17 cellular contexts compared by ENCODE assay signal in genomic region chr20:11845311-11845710, GRCh38.
"Had no signal": no experiment of that assay in that cellular context is flagged by ENCODE, and none has a peak within 500 bp of the region (broad histone marks: within the 10 kb centered on the region; RNA-seq: fewer than 3 reads in every experiment).

No MANE protein-coding gene starts in this region.

- H3K36me3 ChIP-seq: adrenal gland, esophagus muscularis mucosa had no signal

- H3K4me3 ChIP-seq: adrenal gland, esophagus muscularis mucosa, testis had no signal

- H3K9me3 ChIP-seq: adrenal gland, esophagus muscularis mucosa, testis had no signal

- H3K27ac Mint-ChIP-seq: activated B cell treated with CpG ODN at 0.5 μM for 24 hours; activated CD4-positive, alpha-beta T cell treated with anti-CD3 and anti-CD28 coated beads, Interleukin-2, amount 10 ng/mL, durations not matched to agents 24 days and 14 days; activated naive CD4-positive, alpha-beta T cell treated with anti-CD3 and anti-CD28 coated beads, Interleukin-2, amount 10 ng/mL, durations not matched to agents 7 days and 5 days; activated T-helper 2 cell treated with anti-CD3 and anti-CD28 coated beads, Interferon-gamma antibody, Interleukin-2, Interleukin-4, amounts not matched to agents 10 μg/mL and 5 μg/mL and 100 μg/mL, durations not matched to agents 14 hours and 24 hours and 36 hours; memory B cell; nephron progenitor cell; stimulated activated naive CD8-positive, alpha-beta T cell treated with anti-CD3 and anti-CD28 coated beads, Interleukin-15, amount 100 ng/mL, for 72 hours; T-helper 17 cell had no signal

- H3K4me1 ChIP-seq: adrenal gland, esophagus muscularis mucosa had no signal

- H3K36me3 Mint-ChIP-seq: activated naive CD4-positive, alpha-beta T cell treated with anti-CD3 and anti-CD28 coated beads, Interleukin-2, amount 10 ng/mL, durations not matched to agents 7 days and 5 days; memory B cell had no signal

- ATAC-seq: left lobe of liver; stimulated activated naive CD8-positive, alpha-beta T cell treated with anti-CD3 and anti-CD28 coated beads, Interleukin-15, amount 100 ng/mL, for 72 hours; T-helper 17 cell had no signal

- H3K27me3 ChIP-seq: adrenal gland, esophagus muscularis mucosa, testis had no signal

- H3K4me1 Mint-ChIP-seq: activated B cell treated with CpG ODN at 0.5 μM for 24 hours; activated CD4-positive, alpha-beta T cell treated with anti-CD3 and anti-CD28 coated beads, Interleukin-2, amount 10 ng/mL, durations not matched to agents 24 days and 14 days; activated naive CD4-positive, alpha-beta T cell treated with anti-CD3 and anti-CD28 coated beads, Interleukin-2, amount 10 ng/mL, durations not matched to agents 7 days and 5 days; memory B cell; stimulated activated naive CD8-positive, alpha-beta T cell treated with anti-CD3 and anti-CD28 coated beads, Interleukin-15, amount 100 ng/mL, for 72 hours; T-helper 17 cell had no signal

- H3K27ac ChIP-seq: adrenal gland, esophagus muscularis mucosa, testis had no signal

- FAIRE-seq: TTC549 had no signal

- H3K4me3 Mint-ChIP-seq: activated B cell treated with CpG ODN at 0.5 μM for 24 hours; activated CD4-positive, alpha-beta T cell treated with anti-CD3 and anti-CD28 coated beads, Interleukin-2, amount 10 ng/mL, durations not matched to agents 24 days and 14 days; activated naive CD4-positive, alpha-beta T cell treated with anti-CD3 and anti-CD28 coated beads, Interleukin-2, amount 10 ng/mL, durations not matched to agents 7 days and 5 days; memory B cell; nephron progenitor cell; stimulated activated naive CD8-positive, alpha-beta T cell treated with anti-CD3 and anti-CD28 coated beads, Interleukin-15, amount 100 ng/mL, for 72 hours; T-helper 17 cell had no signal

- H3K9me3 Mint-ChIP-seq: activated CD4-positive, alpha-beta T cell treated with anti-CD3 and anti-CD28 coated beads, Interleukin-2, amount 10 ng/mL, durations not matched to agents 24 days and 14 days; activated T-helper 2 cell treated with anti-CD3 and anti-CD28 coated beads, Interferon-gamma antibody, Interleukin-2, Interleukin-4, amounts not matched to agents 10 μg/mL and 5 μg/mL and 100 μg/mL, durations not matched to agents 14 hours and 24 hours and 36 hours had no signal

- DNase-seq: activated B cell treated with CpG ODN at 0.5 μM for 24 hours; activated CD4-positive, alpha-beta T cell treated with anti-CD3 and anti-CD28 coated beads, Interleukin-2, amount 10 ng/mL, durations not matched to agents 24 days and 14 days; activated CD8-positive, alpha-beta memory T cell treated with anti-CD3 and anti-CD28 coated beads for 24 hours; activated naive CD4-positive, alpha-beta T cell treated with anti-CD3 and anti-CD28 coated beads, Interleukin-2, amount 10 ng/mL, durations not matched to agents 7 days and 5 days; adrenal gland; cerebellar nuclear complex; nephron progenitor cell; stimulated activated CD4-positive, alpha-beta T cell treated with anti-CD3 and anti-CD28 coated beads, Interleukin-15, amount 100 ng/mL, for 24 hours; stimulated activated CD4-positive, alpha-beta T cell treated with anti-CD3 and anti-CD28 coated beads, Interleukin-4, amount 100 ng/mL, for 4 hours; stimulated activated naive CD8-positive, alpha-beta T cell treated with anti-CD3 and anti-CD28 coated beads, Interleukin-15, amount 100 ng/mL, for 72 hours; T-helper 17 cell; testis had no signal

- H3K27me3 Mint-ChIP-seq: activated B cell treated with CpG ODN at 0.5 μM for 24 hours; activated CD4-positive, alpha-beta T cell treated with anti-CD3 and anti-CD28 coated beads, Interleukin-2, amount 10 ng/mL, durations not matched to agents 24 days and 14 days; activated naive CD4-positive, alpha-beta T cell treated with anti-CD3 and anti-CD28 coated beads, Interleukin-2, amount 10 ng/mL, durations not matched to agents 7 days and 5 days; memory B cell; T-helper 17 cell had no signal
